Comparison of ENCODE assay signal across 15 cellular contexts in the genomic region with DNA sequence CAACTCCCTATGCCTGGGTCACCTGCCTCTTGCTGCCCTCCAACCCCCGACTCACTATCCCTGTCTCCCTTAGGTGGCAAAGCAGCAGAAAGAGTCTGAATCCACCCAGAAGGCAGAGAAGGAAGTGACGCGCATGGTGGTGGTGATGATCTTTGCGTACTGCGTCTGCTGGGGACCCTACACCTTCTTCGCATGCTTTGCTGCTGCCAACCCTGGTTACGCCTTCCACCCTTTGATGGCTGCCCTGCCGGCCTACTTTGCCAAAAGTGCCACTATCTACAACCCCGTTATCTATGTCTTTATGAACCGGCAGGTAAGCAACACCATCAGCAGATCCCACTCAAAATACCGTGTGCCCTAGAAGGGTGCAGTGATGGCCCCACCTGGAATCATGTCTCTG. TPM values are rescaled to one million over a fixed set of nuclear protein-coding genes. Genes with fewer than 3 reads are reported as not detected.
DNase-seq lines count a peak whose midpoint lies in the region; ATAC-seq and TF ChIP-seq lines count a peak whose summit lies in the region.
"Not testable (repeated sequence)": the region's sequence is repeated elsewhere in the genome, so short reads cannot be mapped to it uniquely, and the experiment has no call there.
"Had no signal": no experiment of that assay in that cellular context is flagged by ENCODE, and none has a peak within 500 bp of the region (broad histone marks: within the 10 kb centered on the region; RNA-seq: fewer than 3 reads in every experiment).

No MANE protein-coding gene starts in this region.

- H3K27ac ChIP-seq in right lobe of liver, result not testable (repeated sequence)

- H3K4me3 Mint-ChIP-seq in activated T-cell treated with anti-CD3 and anti-CD28 coated beads, Interleukin-2, amount 50 U/mL, for 24 hours; chondrocyte (ENCODE audit: unreplicated experiment): not testable (repeated sequence)

- not testable (repeated sequence) for H3K9me3 Mint-ChIP-seq in activated T-cell treated with anti-CD3 and anti-CD28 coated beads, Interleukin-2, amount 50 U/mL, for 24 hours; chondrocyte (ENCODE audit: low read depth)

- intact Hi-C loops in right lobe of liver (cut with DNase I); sciatic nerve (cut with DNase I): not testable (repeated sequence)

- not testable (repeated sequence) for H3K4me1 ChIP-seq in right lobe of liver

- H3K36me3 ChIP-seq in right lobe of liver, result not testable (repeated sequence)

- WGBS in right lobe of liver (ENCODE audit: insufficient coverage, low coverage, low lambda C conversion rate, missing lambda C conversion rate), result 92% methylated on average over 7 of the region's 11 CpGs

- not testable (repeated sequence) for H3K4me3 ChIP-seq in right lobe of liver

- H3K9me3 ChIP-seq in right lobe of liver, result not testable (repeated sequence)

- H3K27ac Mint-ChIP-seq in activated T-cell treated with anti-CD3 and anti-CD28 coated beads, Interleukin-2, amount 50 U/mL, for 24 hours; chondrocyte (ENCODE audit: unreplicated experiment): not testable (repeated sequence)

- not testable (repeated sequence) for TF ChIP-seq POLR2A in right lobe of liver (IDR thresholded peaks at IDR 0.05)

- DNase-seq in activated T-cell treated with anti-CD3 and anti-CD28 coated beads, Interleukin-2, amount 50 U/mL, for 24 hours, result peak; percentile 21
- DNase-seq in chondrocyte (ENCODE audit: low spot score) (peak; percentile 54), right lobe of liver (peak in 2 of 3 donors; percentile 14 to 40), sciatic nerve (ENCODE audit: low spot score) (peak; percentile 6)

- not testable (repeated sequence) for ATAC-seq in right lobe of liver, sciatic nerve

- not testable (repeated sequence) for H3K4me1 Mint-ChIP-seq in activated T-cell treated with anti-CD3 and anti-CD28 coated beads, Interleukin-2, amount 50 U/mL, for 24 hours (ENCODE audit: low read depth); chondrocyte (ENCODE audit: low read depth)

- not testable (repeated sequence) for TF ChIP-seq CTCF in chondrocyte (IDR thresholded peaks at IDR 0.05); right lobe of liver (IDR thresholded peaks at IDR 0.05)

- H3K27me3 Mint-ChIP-seq in activated T-cell treated with anti-CD3 and anti-CD28 coated beads, Interleukin-2, amount 50 U/mL, for 24 hours; chondrocyte (ENCODE audit: low read depth): not testable (repeated sequence)

- not testable (repeated sequence) for H3K36me3 Mint-ChIP-seq in activated T-cell treated with anti-CD3 and anti-CD28 coated beads, Interleukin-2, amount 50 U/mL, for 24 hours (ENCODE audit: low read depth); chondrocyte (ENCODE audit: low read depth)

- not testable (repeated sequence) for H3K27me3 ChIP-seq in right lobe of liver

RNA-seq across cellular contexts. Expression of a gene that starts 12.2 kb away (rescaled TPM):
- total RNA-seq in chondrocyte, result not detected in 3 replicates
- total RNA-seq in right lobe of liver, result not detected
- total RNA-seq in sciatic nerve, result not detected
- total RNA-seq: A172; A673; B cell; Caco-2; Calu3; CD4-positive, alpha-beta memory T cell; CD4-positive, alpha-beta T cell; CD4-positive, CD25-positive, alpha-beta regulatory T cell; CD8-positive, alpha-beta memory T cell; CD8-positive, alpha-beta T cell; Daoy had no signal

RNA-seq across cellular contexts. Expression of a gene that starts 26.2 kb away (rescaled TPM):
- total RNA-seq in chondrocyte, result not detected in 3 replicates
- not detected for total RNA-seq in right lobe of liver
- not detected for total RNA-seq in sciatic nerve
- total RNA-seq: A172; A673; B cell; Caco-2; Calu3; CD4-positive, alpha-beta memory T cell; CD4-positive, alpha-beta T cell; CD4-positive, CD25-positive, alpha-beta regulatory T cell; CD8-positive, alpha-beta memory T cell; CD8-positive, alpha-beta T cell; Daoy had no signal

RNA-seq across cellular contexts. Expression of a gene that starts 58.7 kb away (rescaled TPM):
- 32.3 to 35.5 TPM (median 34.2 TPM) in 3 replicates for total RNA-seq in chondrocyte
- total RNA-seq in right lobe of liver, result 10 to 100 TPM; 14.1 to 18.4 (median 16.0) TPM
- total RNA-seq in sciatic nerve, result 85.6 TPM
